Comparison of ENCODE assay signal across 13 cellular contexts in genomic region chr5:78972654-78973428, GRCh38. TPM values are rescaled to one million over a fixed set of nuclear protein-coding genes. Genes with fewer than 3 reads are reported as not detected.
DNase-seq lines count a peak whose midpoint lies in the region; ATAC-seq and TF ChIP-seq lines count a peak whose summit lies in the region.
"Had no signal": no experiment of that assay in that cellular context is flagged by ENCODE, and none has a peak within 500 bp of the region (broad histone marks: within the 10 kb centered on the region; RNA-seq: fewer than 3 reads in every experiment).

No MANE protein-coding gene starts in this region.

- DNase-seq in AG10803 (ENCODE audit: low read depth) = peak; percentile 72
- DNase-seq in NCI-H2081 treated with DMSO at 0.1 percent for 48 hours (lab: John Stamatoyannopoulos, UW) = peak; percentile 23
- DNase-seq in endothelial cell (ENCODE audit: low spot score) = no peak
- DNase-seq in NCI-H1048 (lab: John Stamatoyannopoulos, UW) = no peak
- DNase-seq in activated effector memory CD4-positive, alpha-beta T cell treated with Interleukin-2 at 50 U/mL for 16 hours = no peak
- DNase-seq: activated CD4-positive, alpha-beta T cell treated with anti-CD3 and anti-CD28 coated beads, Interleukin-2, amount 50 U/mL, for 1 hour; CD4-positive, alpha-beta T cell; NK-92 treated with Interleukin-12 subunit alpha and Interleukin-12 subunit beta, amount 100 ng/mL, for 24 hours had no signal

- no peaks in the 10 kb centered on the region for H3K9me3 ChIP-seq in endocrine pancreas (ENCODE audit: control insufficient read depth, low read length)
- no peaks in the 10 kb centered on the region for H3K9me3 ChIP-seq in muscle layer of duodenum (ENCODE audit: control insufficient read depth in 1 of 2, low read length in 2 of 2)
- H3K9me3 ChIP-seq: suprapubic skin had no signal

- H3K4me3 Mint-ChIP-seq in endothelial cell (ENCODE audit: unreplicated experiment) = no peak overlapping the region
- H3K4me3 Mint-ChIP-seq: CD4-positive, alpha-beta T cell; endodermal cell had no signal

- H3K4me1 ChIP-seq in endocrine pancreas (ENCODE audit: control insufficient read depth, insufficient read depth, low read length) = no peaks in the 10 kb centered on the region
- H3K4me1 ChIP-seq in muscle layer of duodenum (ENCODE audit: control insufficient read depth in 1 of 2, insufficient read depth in 2 of 2, low read length in 2 of 2) = peaks cover 20 to 26% of the 10 kb centered on the region in 2 donors

- no peak for ATAC-seq in GM21825 (IDR thresholded peaks at IDR 0.05; ENCODE audit: unreplicated experiment)

- H3K4me3 ChIP-seq in AG10803 (ENCODE audit: low read length) (no peak overlapping the region), endocrine pancreas (ENCODE audit: control insufficient read depth, insufficient read depth, low read length) (peak overlapping the region; percentile 7), muscle layer of duodenum (ENCODE audit: low read depth in 1 of 2, low read length in 2 of 2) (peak overlapping the region; percentile 6 to 21)
- H3K4me3 ChIP-seq: suprapubic skin had no signal

- H3K36me3 ChIP-seq in endocrine pancreas (ENCODE audit: control insufficient read depth, insufficient read depth, low read length) (no peaks in the 10 kb centered on the region), muscle layer of duodenum (ENCODE audit: control insufficient read depth in 1 of 2, insufficient read depth in 2 of 2, low read length in 2 of 2) (no peaks in the 10 kb centered on the region)
- H3K36me3 ChIP-seq: suprapubic skin had no signal

- TF ChIP-seq CTCF in AG10803 (conservative IDR thresholded peaks at IDR 0.05; ENCODE audit: low read length) = no peak
- no peak for TF ChIP-seq CTCF in endothelial cell (IDR thresholded peaks at IDR 0.05; ENCODE audit: unreplicated experiment)

- no peak overlapping the region for H3K9ac ChIP-seq in endocrine pancreas (ENCODE audit: control insufficient read depth, insufficient read depth, low read length)

- H3K27me3 ChIP-seq in endocrine pancreas (ENCODE audit: control insufficient read depth, insufficient read depth, low read length) = no peaks in the 10 kb centered on the region
- H3K27me3 ChIP-seq in muscle layer of duodenum (ENCODE audit: low read depth, low read length) = no peaks in the 10 kb centered on the region
- H3K27me3 ChIP-seq: suprapubic skin had no signal

- H3K9me3 Mint-ChIP-seq in endothelial cell (ENCODE audit: unreplicated experiment) = no peaks in the 10 kb centered on the region
- H3K9me3 Mint-ChIP-seq: CD4-positive, alpha-beta T cell; endodermal cell had no signal

- no peaks in the 10 kb centered on the region for H3K36me3 Mint-ChIP-seq in endothelial cell (ENCODE audit: low read depth, unreplicated experiment)

- H3K27ac Mint-ChIP-seq in endothelial cell (ENCODE audit: unreplicated experiment) = no peak overlapping the region
- H3K27ac Mint-ChIP-seq: CD4-positive, alpha-beta T cell; endodermal cell had no signal

- peaks cover 4% of the 10 kb centered on the region for H3K4me1 Mint-ChIP-seq in endothelial cell (ENCODE audit: unreplicated experiment)

- H3K27ac ChIP-seq in muscle layer of duodenum (ENCODE audit: low read length) = no peak overlapping the region
- H3K27ac ChIP-seq: suprapubic skin had no signal

- no peaks in the 10 kb centered on the region for H3K27me3 Mint-ChIP-seq in endothelial cell (ENCODE audit: unreplicated experiment)
- H3K27me3 Mint-ChIP-seq: CD4-positive, alpha-beta T cell had no signal

RNA-seq across cellular contexts. Expression of gene ARSB, which starts 12.3 kb away (rescaled TPM):
- 19.3 TPM for total RNA-seq in endothelial cell (ENCODE audit: unreplicated experiment)

Comparison
In these comparisons a context has a peak if more than half of its experiments do, and no peak if none do; other contexts are left out.
1. DNase-seq: peak in AG10803 (single experiment) and NCI-H2081 treated with DMSO at 0.1 percent for 48 hours (single experiment); none in endothelial cell (single experiment), NCI-H1048 (single experiment) and activated effector memory CD4-positive, alpha-beta T cell treated with Interleukin-2 at 50 U/mL for 16 hours (single experiment).